ENCODE assay signal across 12 cellular contexts in the genomic region with DNA sequence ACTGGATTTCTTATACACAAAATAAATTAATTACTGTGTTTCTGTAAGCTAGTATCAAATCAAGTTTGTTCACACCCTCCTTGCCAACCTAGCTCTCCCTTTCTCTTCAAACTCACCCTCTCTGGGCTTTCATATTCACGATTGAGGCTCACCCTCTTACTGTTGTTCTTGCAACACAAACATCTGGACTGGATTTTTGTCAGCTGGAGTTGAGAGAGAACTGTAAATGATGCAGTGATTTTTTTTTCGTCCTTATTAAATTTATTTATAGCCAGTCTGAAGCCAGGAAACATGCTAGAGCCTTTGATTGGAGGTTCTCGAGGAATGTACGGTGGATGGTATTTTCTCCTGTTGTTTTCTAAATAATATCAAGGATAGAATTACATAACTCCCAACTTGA.
A peak's percentile ranks its signal among the peaks of the same experiment; 100 is the strongest.
DNase-seq lines count a peak whose midpoint lies in the region; ATAC-seq, FAIRE-seq and TF ChIP-seq lines count a peak whose summit lies in the region.
"Had no signal": no experiment of that assay in that cellular context is flagged by ENCODE, and none has a peak within 500 bp of the region (broad histone marks: within the 10 kb centered on the region; RNA-seq: fewer than 3 reads in every experiment).

No MANE protein-coding gene starts in this region.

- no peaks in the 10 kb centered on the region for H3K27me3 ChIP-seq in pancreas
- H3K27me3 ChIP-seq in CD4-positive, alpha-beta T cell (ENCODE audit: control insufficient read depth, insufficient read depth, low read length) = no peaks in the 10 kb centered on the region
- H3K27me3 ChIP-seq: MG63 had no signal

- POLR2A ChIA-PET in CD4-positive, alpha-beta T cell (lab: Charles Lee) = no interaction called here

- ATAC-seq in pancreas = peak; percentile 10 to 29 (median 17)
- no peak for ATAC-seq in CD4-positive, alpha-beta T cell (ENCODE audit: poor library complexity)

- peak overlapping the region; percentile 64 for H3K27ac ChIP-seq in 22Rv1
- peak overlapping the region; percentile 38 to 86 (median 72) for H3K27ac ChIP-seq in pancreas
- H3K27ac ChIP-seq in CD4-positive, alpha-beta T cell (ENCODE audit: low read depth, low read length) = no peak overlapping the region

- peaks cover 16% of the 10 kb centered on the region for H3K4me1 Mint-ChIP-seq in activated naive CD8-positive, alpha-beta T cell treated with anti-CD3 and anti-CD28 coated beads for 36 hours
- H3K4me1 Mint-ChIP-seq in CD4-positive, alpha-beta T cell (ENCODE audit: low read depth) = peaks cover 37% of the 10 kb centered on the region

- H3K9me3 Mint-ChIP-seq in activated naive CD8-positive, alpha-beta T cell treated with anti-CD3 and anti-CD28 coated beads for 36 hours = peaks cover 3% of the 10 kb centered on the region
- H3K9me3 Mint-ChIP-seq in CD4-positive, alpha-beta T cell = no peaks in the 10 kb centered on the region

- peak; percentile 86 for FAIRE-seq in pancreas (lab: Jason Lieb, UNC)
- FAIRE-seq in H54 (lab: Jason Lieb, UNC) = no peak
- FAIRE-seq: RCC 7860 had no signal

- TF ChIP-seq POLR2A in H54 (IDR thresholded peaks at IDR 0.05; ENCODE audit: low read depth, low read length) = no peak

- H3K4me3 ChIP-seq in LNCaP clone FGC (ENCODE audit: low read depth, low read length) = peak overlapping the region; percentile 14
- no peak overlapping the region for H3K4me3 ChIP-seq in fibroblast of pulmonary artery (replicated peaks; ENCODE audit: low read depth, low read length)
- no peak overlapping the region for H3K4me3 ChIP-seq in pancreas
- H3K4me3 ChIP-seq: MG63 had no signal

- intact Hi-C loops in pancreas (cut with DNase I) = no loop called here
- intact Hi-C loops in CD4-positive, alpha-beta T cell (cut with DNase I, micrococcal nuclease) = no loop called here

- CTCF ChIA-PET in CD4-positive, alpha-beta T cell (lab: Charles Lee) = interaction anchor here (0.8 kb wide), 1 partner anchor 66 kb away, joined by 3 read pairs; no protein-coding TSS in a partner anchor

- DNase-seq in LNCaP clone FGC (ENCODE audit: low read depth) (peak; percentile 62), fibroblast of pulmonary artery (ENCODE audit: low read depth) (peak; percentile 22), pancreas (no peak), hippocampal formation (lab: John Stamatoyannopoulos, UW) (no peak), H54 (ENCODE audit: insufficient read length, low spot score) (no peak)
- no peak for DNase-seq in activated naive CD8-positive, alpha-beta T cell treated with anti-CD3 and anti-CD28 coated beads for 36 hours
- DNase-seq in CD4-positive, alpha-beta T cell = no peak
- DNase-seq: activated naive CD4-positive, alpha-beta T cell; stimulated activated CD4-positive, alpha-beta T cell treated with anti-CD3 and anti-CD28 coated beads, Interleukin-1b, Interleukin-23, amount 100 ng/mL, for 48 hours had no signal

- H3K9me3 ChIP-seq in pancreas = no peaks in the 10 kb centered on the region
- H3K9me3 ChIP-seq in CD4-positive, alpha-beta T cell (ENCODE audit: control insufficient read depth, low read length) = no peaks in the 10 kb centered on the region
- H3K9me3 ChIP-seq: MG63 had no signal

- no peak overlapping the region for H3K27ac Mint-ChIP-seq in activated naive CD8-positive, alpha-beta T cell treated with anti-CD3 and anti-CD28 coated beads for 36 hours
- no peak overlapping the region for H3K27ac Mint-ChIP-seq in CD4-positive, alpha-beta T cell

- no peak for TF ChIP-seq CTCF in 22Rv1 (IDR thresholded peaks at IDR 0.05)
- TF ChIP-seq CTCF in LNCaP clone FGC (IDR thresholded peaks at IDR 0.05; ENCODE audit: control insufficient read depth, extremely low read depth, insufficient read depth) = no peak
- TF ChIP-seq CTCF in fibroblast of pulmonary artery (IDR thresholded peaks at IDR 0.05; ENCODE audit: low read length, missing control alignments) = no peak
- no peak for TF ChIP-seq CTCF in pancreas (IDR thresholded peaks at IDR 0.05)
- TF ChIP-seq CTCF in CD4-positive, alpha-beta T cell (IDR thresholded peaks at IDR 0.05) = no peak

- no peak overlapping the region for H3K4me3 Mint-ChIP-seq in activated naive CD8-positive, alpha-beta T cell treated with anti-CD3 and anti-CD28 coated beads for 36 hours
- no peak overlapping the region for H3K4me3 Mint-ChIP-seq in CD4-positive, alpha-beta T cell

- no peaks in the 10 kb centered on the region for H3K36me3 ChIP-seq in pancreas
- H3K36me3 ChIP-seq: MG63 had no signal

- WGBS in pancreas, 2 donors = 34 to 38% methylated on average over 4 of the region's 4 CpGs

- H3K4me1 ChIP-seq in pancreas = peaks cover 23 to 50% (median 43%) of the 10 kb centered on the region in 3 donors

- H3K27me3 Mint-ChIP-seq in activated naive CD8-positive, alpha-beta T cell treated with anti-CD3 and anti-CD28 coated beads for 36 hours = no peaks in the 10 kb centered on the region
- no peaks in the 10 kb centered on the region for H3K27me3 Mint-ChIP-seq in CD4-positive, alpha-beta T cell

- peaks cover 6% of the 10 kb centered on the region for H3K36me3 Mint-ChIP-seq in activated naive CD8-positive, alpha-beta T cell treated with anti-CD3 and anti-CD28 coated beads for 36 hours
- no peaks in the 10 kb centered on the region for H3K36me3 Mint-ChIP-seq in CD4-positive, alpha-beta T cell (ENCODE audit: low read depth)

Comparison
In these comparisons a context has a peak if more than half of its experiments do, and no peak if none do; other contexts are left out.
1. DNase-seq: peak in LNCaP clone FGC (single experiment) and fibroblast of pulmonary artery (single experiment); none in pancreas (0 of 6), activated naive CD8-positive, alpha-beta T cell treated with anti-CD3 and anti-CD28 coated beads for 36 hours (single experiment), CD4-positive, alpha-beta T cell (0 of 10), hippocampal formation (0 of 2) and H54 (single experiment).